Comparison of ENCODE assay signal across 8 cellular contexts in genomic region chr12:2034633-2035420, GRCh38. TPM values are rescaled to one million over a fixed set of nuclear protein-coding genes. Genes with fewer than 3 reads are reported as not detected.
A peak's percentile ranks its signal among the peaks of the same experiment; 100 is the strongest.
DNase-seq lines count a peak whose midpoint lies in the region; ATAC-seq and TF ChIP-seq lines count a peak whose summit lies in the region.

No MANE protein-coding gene starts in this region.

- H3K4me2 ChIP-seq in osteoblast (ENCODE audit: insufficient read depth, low read length), result peak overlapping the region; percentile 85

- H3K4me1 ChIP-seq in CD4-positive, CD25-positive, alpha-beta regulatory T cell (ENCODE audit: control insufficient read depth, insufficient read depth, low read length, poor library complexity, severe bottlenecking), result peaks cover 7% of the 10 kb centered on the region
- peaks cover 13% of the 10 kb centered on the region for H3K4me1 ChIP-seq in osteoblast (ENCODE audit: insufficient read depth, low read length)
- peaks cover 12% of the 10 kb centered on the region for H3K4me1 ChIP-seq in suprapubic skin

- peak; percentile 98 for ATAC-seq in CD4-positive, CD25-positive, alpha-beta regulatory T cell (ENCODE audit: low read depth in 2 of 2)
- peak; percentile 86 for ATAC-seq in GM21390 (IDR thresholded peaks at IDR 0.05; ENCODE audit: unreplicated experiment)

- peak; percentile 76 to 85 (median 84) for DNase-seq in CD4-positive, CD25-positive, alpha-beta regulatory T cell
- DNase-seq in LNCaP clone FGC (ENCODE audit: low read depth), result peak; percentile 36
- DNase-seq in SK-N-DZ (ENCODE audit: low spot score), result peak; percentile 80
- DNase-seq in activated naive CD4-positive, alpha-beta T cell treated with anti-CD3 and anti-CD28 coated beads, Interleukin-2, amount 10 ng/mL, durations not matched to agents 7 days and 5 days, result peak; percentile 87
- peak; percentile 94 for DNase-seq in glutamatergic neuron
- peak; percentile 98 for DNase-seq in osteoblast (ENCODE audit: insufficient read length, low spot score, missing footprints)
- DNase-seq in suprapubic skin (ENCODE audit: low spot score in 2 of 2), result peak; percentile 80 to 87

- peak overlapping the region; percentile 87 for H2AFZ ChIP-seq in osteoblast (ENCODE audit: low read length)

- peaks cover 19% of the 10 kb centered on the region for H3K27me3 Mint-ChIP-seq in CD4-positive, CD25-positive, alpha-beta regulatory T cell
- peaks cover 80% of the 10 kb centered on the region for H3K27me3 Mint-ChIP-seq in activated naive CD4-positive, alpha-beta T cell treated with anti-CD3 and anti-CD28 coated beads, Interleukin-2, amount 10 ng/mL, durations not matched to agents 7 days and 5 days
- H3K27me3 Mint-ChIP-seq in glutamatergic neuron (ENCODE audit: unreplicated experiment), result peaks cover 3% of the 10 kb centered on the region

- CTCF ChIA-PET in activated naive CD4-positive, alpha-beta T cell treated with anti-CD3 and anti-CD28 coated beads, Interleukin-2, amount 10 ng/mL, durations not matched to agents 7 days and 5 days (lab: Charles Lee), result interaction anchor here (0.8 to 1.6 kb wide), 7 partner anchors 9 to 381 kb away, joined by 3 to 4 read pairs (median 3); no protein-coding TSS in a partner anchor

- no peaks in the 10 kb centered on the region for H4K20me1 ChIP-seq in osteoblast (ENCODE audit: insufficient read depth, low read length)

- H3K27me3 ChIP-seq in CD4-positive, CD25-positive, alpha-beta regulatory T cell (ENCODE audit: control insufficient read depth, insufficient read depth, low read length), result no peaks in the 10 kb centered on the region
- peaks cover 76% of the 10 kb centered on the region for H3K27me3 ChIP-seq in osteoblast (ENCODE audit: insufficient read depth, low read length)
- peaks cover 15% of the 10 kb centered on the region for H3K27me3 ChIP-seq in suprapubic skin

- TF ChIP-seq POLR2A in suprapubic skin (IDR thresholded peaks at IDR 0.05), result no peak

- no peak overlapping the region for H3K27ac ChIP-seq in CD4-positive, CD25-positive, alpha-beta regulatory T cell (ENCODE audit: insufficient read depth, low read length, poor library complexity, severe bottlenecking)
- H3K27ac ChIP-seq in osteoblast (ENCODE audit: low read depth, low read length) (no peak overlapping the region), suprapubic skin (no peak overlapping the region)

- TF ChIP-seq CTCF in LNCaP clone FGC (IDR thresholded peaks at IDR 0.05; ENCODE audit: control insufficient read depth, extremely low read depth, insufficient read depth) (peak; percentile 96), glutamatergic neuron (IDR thresholded peaks at IDR 0.05; ENCODE audit: partially characterized antibody, unreplicated experiment) (peak; percentile 96), osteoblast (IDR thresholded peaks at IDR 0.05; ENCODE audit: extremely low read depth, low read depth, low read length) (peak; percentile 78), suprapubic skin (IDR thresholded peaks at IDR 0.05) (peak; percentile 73 to 98)

- peak overlapping the region in 2 of 3 donors; percentile 51 to 87 for H3K27ac Mint-ChIP-seq in CD4-positive, CD25-positive, alpha-beta regulatory T cell
- no peak overlapping the region for H3K27ac Mint-ChIP-seq in activated naive CD4-positive, alpha-beta T cell treated with anti-CD3 and anti-CD28 coated beads, Interleukin-2, amount 10 ng/mL, durations not matched to agents 7 days and 5 days
- no peak overlapping the region for H3K27ac Mint-ChIP-seq in glutamatergic neuron (ENCODE audit: unreplicated experiment)

- H3K9me3 Mint-ChIP-seq in CD4-positive, CD25-positive, alpha-beta regulatory T cell, result no peaks in the 10 kb centered on the region
- no peaks in the 10 kb centered on the region for H3K9me3 Mint-ChIP-seq in activated naive CD4-positive, alpha-beta T cell treated with anti-CD3 and anti-CD28 coated beads, Interleukin-2, amount 10 ng/mL, durations not matched to agents 7 days and 5 days
- peaks cover 3% of the 10 kb centered on the region for H3K9me3 Mint-ChIP-seq in glutamatergic neuron (ENCODE audit: unreplicated experiment)

- 12% methylated on average over 44 of the region's 47 CpGs for WGBS in suprapubic skin

- TF ChIP-seq EP300 in suprapubic skin (IDR thresholded peaks at IDR 0.05), result no peak

- no peaks in the 10 kb centered on the region for H3K9me3 ChIP-seq in CD4-positive, CD25-positive, alpha-beta regulatory T cell (ENCODE audit: control insufficient read depth in 2 of 2, low read length in 2 of 2)
- no peaks in the 10 kb centered on the region for H3K9me3 ChIP-seq in osteoblast (ENCODE audit: low read depth, low read length)
- H3K9me3 ChIP-seq in suprapubic skin, result no peaks in the 10 kb centered on the region

- H3K79me2 ChIP-seq in osteoblast (ENCODE audit: insufficient read depth, low read length), result no peaks in the 10 kb centered on the region

- H3K36me3 ChIP-seq in CD4-positive, CD25-positive, alpha-beta regulatory T cell (ENCODE audit: control insufficient read depth, insufficient read depth, low read length), result no peaks in the 10 kb centered on the region
- H3K36me3 ChIP-seq in osteoblast (ENCODE audit: insufficient read depth, low read length) (no peaks in the 10 kb centered on the region), suprapubic skin (no peaks in the 10 kb centered on the region)

- H3K36me3 Mint-ChIP-seq in CD4-positive, CD25-positive, alpha-beta regulatory T cell, result no peaks in the 10 kb centered on the region
- H3K36me3 Mint-ChIP-seq in activated naive CD4-positive, alpha-beta T cell treated with anti-CD3 and anti-CD28 coated beads, Interleukin-2, amount 10 ng/mL, durations not matched to agents 7 days and 5 days, result no peaks in the 10 kb centered on the region
- H3K36me3 Mint-ChIP-seq in glutamatergic neuron (ENCODE audit: unreplicated experiment), result no peaks in the 10 kb centered on the region

- peak overlapping the region; percentile 78 to 82 (median 80) for H3K4me3 Mint-ChIP-seq in CD4-positive, CD25-positive, alpha-beta regulatory T cell
- H3K4me3 Mint-ChIP-seq in activated naive CD4-positive, alpha-beta T cell treated with anti-CD3 and anti-CD28 coated beads, Interleukin-2, amount 10 ng/mL, durations not matched to agents 7 days and 5 days, result peak overlapping the region; percentile 36
- H3K4me3 Mint-ChIP-seq in glutamatergic neuron (ENCODE audit: unreplicated experiment), result peak overlapping the region; percentile 61

- H3K4me3 ChIP-seq in CD4-positive, CD25-positive, alpha-beta regulatory T cell (ENCODE audit: low read depth, low read length), result peak overlapping the region; percentile 82
- 0 out of 2 replicates have a peak overlapping the region, but pooled peaks have one; percentile 22 for H3K4me3 ChIP-seq in LNCaP clone FGC (ENCODE audit: low read depth, low read length)
- peak overlapping the region; percentile 56 for H3K4me3 ChIP-seq in osteoblast (ENCODE audit: insufficient read depth, low read length)
- peak overlapping the region; percentile 33 for H3K4me3 ChIP-seq in suprapubic skin

- peaks cover 6 to 18% (median 15%) of the 10 kb centered on the region in 4 donors for H3K4me1 Mint-ChIP-seq in CD4-positive, CD25-positive, alpha-beta regulatory T cell
- peaks cover 9% of the 10 kb centered on the region for H3K4me1 Mint-ChIP-seq in activated naive CD4-positive, alpha-beta T cell treated with anti-CD3 and anti-CD28 coated beads, Interleukin-2, amount 10 ng/mL, durations not matched to agents 7 days and 5 days
- H3K4me1 Mint-ChIP-seq in glutamatergic neuron (ENCODE audit: low read depth, unreplicated experiment), result peaks cover 3% of the 10 kb centered on the region

RNA-seq across cellular contexts. Expression of gene CACNA1C, which starts 18.0 kb away (rescaled TPM):
- total RNA-seq in CD4-positive, CD25-positive, alpha-beta regulatory T cell, result 0.07 TPM
- under 1 TPM; 0.02 to 0.14 (median 0.11) TPM for polyA plus RNA-seq in CD4-positive, CD25-positive, alpha-beta regulatory T cell
- not detected in 2 replicates for polyA plus RNA-seq in SK-N-DZ (2014; cell fraction: cytosol; rRNA removed)
- polyA plus RNA-seq in SK-N-DZ (2014; cell fraction: nucleus; rRNA removed), result 0.27 and 0.59 TPM in 2 replicates
- total RNA-seq in glutamatergic neuron (ENCODE audit: unreplicated experiment) (11.0 TPM), osteoblast (19.2 and 22.4 TPM in 2 replicates), suprapubic skin (1 to 10 TPM; 1.4 to 3.7 (median 2.2) TPM)

RNA-seq across cellular contexts. Expression of gene DCP1B, which starts 30.6 kb away (rescaled TPM):
- 23.9 TPM for total RNA-seq in CD4-positive, CD25-positive, alpha-beta regulatory T cell
- 10 to 100 TPM; 29.0 to 56.8 (median 39.2) TPM for polyA plus RNA-seq in CD4-positive, CD25-positive, alpha-beta regulatory T cell
- polyA plus RNA-seq in SK-N-DZ (2014; cell fraction: cytosol; rRNA removed), result 13.1 and 20.2 TPM in 2 replicates
- 17.4 and 23.0 TPM in 2 replicates for polyA plus RNA-seq in SK-N-DZ (2014; cell fraction: nucleus; rRNA removed)
- total RNA-seq in glutamatergic neuron (ENCODE audit: unreplicated experiment), result 14.2 TPM
- total RNA-seq in osteoblast, result 13.0 and 15.3 TPM in 2 replicates
- 10 to 100 TPM; 11.5 to 19.5 (median 13.3) TPM for total RNA-seq in suprapubic skin

Comparison
In these comparisons a context has a peak if more than half of its experiments do, and no peak if none do; other contexts are left out.
1. DNase-seq: peak in every context shown above with its lines; median percentile 98 in osteoblast; 94 in glutamatergic neuron; 87 in activated naive CD4-positive, alpha-beta T cell treated with anti-CD3 and anti-CD28 coated beads, Interleukin-2, amount 10 ng/mL, durations not matched to agents 7 days and 5 days; 84 in CD4-positive, CD25-positive, alpha-beta regulatory T cell; 84 in suprapubic skin; 80 in SK-N-DZ; 36 in LNCaP clone FGC.
2. H3K4me3 ChIP-seq: peak in every context shown above with its lines; median percentile 82 in CD4-positive, CD25-positive, alpha-beta regulatory T cell; 56 in osteoblast; 33 in suprapubic skin; 22 in LNCaP clone FGC.
3. H3K27ac Mint-ChIP-seq: peak in CD4-positive, CD25-positive, alpha-beta regulatory T cell (2 of 3); none in activated naive CD4-positive, alpha-beta T cell treated with anti-CD3 and anti-CD28 coated beads, Interleukin-2, amount 10 ng/mL, durations not matched to agents 7 days and 5 days (single experiment) and glutamatergic neuron (single experiment).
4. Peak in every context shown above with its lines, with median percentiles within 50 percentile points of each other: H3K4me3 Mint-ChIP-seq and CTCF ChIP-seq.